Comparison of ENCODE assay signal across 18 cellular contexts in the genomic region with DNA sequence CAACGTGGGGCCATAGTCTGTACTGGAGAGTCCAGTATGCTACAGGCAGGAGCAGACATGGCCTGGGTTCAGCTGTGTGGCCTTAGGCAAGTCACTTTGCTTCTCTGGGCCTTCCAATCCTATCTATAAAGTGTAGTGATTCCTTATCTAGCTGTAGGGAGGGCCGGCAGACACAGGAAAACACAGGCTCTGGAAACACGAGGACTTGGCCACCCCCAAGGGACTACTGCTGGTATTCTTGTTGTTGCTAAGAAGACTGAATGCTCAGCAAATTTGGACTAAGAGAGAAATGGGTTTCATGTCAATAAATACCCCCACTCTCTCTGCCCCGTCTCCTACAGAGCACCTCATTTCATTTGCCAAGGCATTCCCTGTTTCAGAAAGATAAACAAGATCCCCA.
"Had no signal": no experiment of that assay in that cellular context is flagged by ENCODE, and none has a peak within 500 bp of the region (broad histone marks: within the 10 kb centered on the region; RNA-seq: fewer than 3 reads in every experiment).

No MANE protein-coding gene starts in this region.

- H3K4me1 Mint-ChIP-seq: activated naive CD4-positive, alpha-beta T cell treated with anti-CD3 and anti-CD28 coated beads, Interleukin-2, amount 10 ng/mL, durations not matched to agents 7 days and 5 days; activated naive CD8-positive, alpha-beta T cell treated with anti-CD3 and anti-CD28 coated beads, Interleukin-2, amount 50 U/mL, for 24 hours; memory B cell; naive thymus-derived CD4-positive, alpha-beta T cell had no signal

- H3K27me3 ChIP-seq: gastrocnemius medialis, pancreas, vagina had no signal

- H3K27ac Mint-ChIP-seq: activated naive CD4-positive, alpha-beta T cell treated with anti-CD3 and anti-CD28 coated beads, Interleukin-2, amount 10 ng/mL, durations not matched to agents 7 days and 5 days; activated naive CD8-positive, alpha-beta T cell treated with anti-CD3 and anti-CD28 coated beads, Interleukin-2, amount 50 U/mL, for 24 hours; endodermal cell; memory B cell; naive thymus-derived CD4-positive, alpha-beta T cell had no signal

- H3K4me1 ChIP-seq: gastrocnemius medialis, pancreas, vagina had no signal

- H3K9me3 ChIP-seq: gastrocnemius medialis, pancreas, vagina had no signal

- ATAC-seq: activated naive CD8-positive, alpha-beta T cell treated with anti-CD3 and anti-CD28 coated beads, Interleukin-2, amount 50 U/mL, for 24 hours; activated T-cell treated with anti-CD3 and anti-CD28 coated beads, Interleukin-2, amount 50 U/mL, for 4 hours; gastrocnemius medialis; naive thymus-derived CD4-positive, alpha-beta T cell; pancreas had no signal

- H3K36me3 ChIP-seq: gastrocnemius medialis, pancreas, vagina had no signal

- DNase-seq: activated CD4-positive, alpha-beta T cell treated with anti-CD3 and anti-CD28 coated beads, Interleukin-2, amount 50 U/mL, for 1 hour; activated CD4-positive, CD25-positive, alpha-beta regulatory T cell treated with anti-CD3 and anti-CD28 coated beads, Interleukin-2, amount 50 U/mL, for 72 hours; activated CD8-positive, alpha-beta memory T cell treated with anti-CD3 and anti-CD28 coated beads, Interleukin-2, amount 50 U/mL, for 4 hours; activated naive CD4-positive, alpha-beta T cell treated with anti-CD3 and anti-CD28 coated beads, Interleukin-2, amount 10 ng/mL, durations not matched to agents 7 days and 5 days; activated naive CD8-positive, alpha-beta T cell treated with anti-CD3 and anti-CD28 coated beads, Interleukin-2, amount 50 U/mL, for 24 hours; activated T-cell treated with anti-CD3 and anti-CD28 coated beads, Interleukin-2, amount 50 U/mL, for 4 hours; aorta; endodermal cell; gastrocnemius medialis; naive thymus-derived CD4-positive, alpha-beta T cell; pancreas; stimulated activated CD4-positive, alpha-beta T cell treated with anti-CD3 and anti-CD28 coated beads, Interleukin-1b, Interleukin-23, amount 100 ng/mL, for 48 hours; stimulated activated CD8-positive, alpha-beta memory T cell treated with anti-CD3 and anti-CD28 coated beads, Interleukin-4, amount 100 ng/mL, for 48 hours; stimulated activated naive CD4-positive, alpha-beta T cell; T1000; trophoblast cell had no signal

- H3K36me3 Mint-ChIP-seq: activated naive CD4-positive, alpha-beta T cell treated with anti-CD3 and anti-CD28 coated beads, Interleukin-2, amount 10 ng/mL, durations not matched to agents 7 days and 5 days; memory B cell; naive thymus-derived CD4-positive, alpha-beta T cell had no signal

- H3K9me3 Mint-ChIP-seq: activated naive CD4-positive, alpha-beta T cell treated with anti-CD3 and anti-CD28 coated beads, Interleukin-2, amount 10 ng/mL, durations not matched to agents 7 days and 5 days; activated naive CD8-positive, alpha-beta T cell treated with anti-CD3 and anti-CD28 coated beads, Interleukin-2, amount 50 U/mL, for 24 hours; activated T-cell treated with anti-CD3 and anti-CD28 coated beads, Interleukin-2, amount 50 U/mL, for 4 hours; endodermal cell; memory B cell; naive thymus-derived CD4-positive, alpha-beta T cell had no signal

- H3K27ac ChIP-seq: gastrocnemius medialis, pancreas, vagina had no signal

- H3K4me3 Mint-ChIP-seq: activated naive CD4-positive, alpha-beta T cell treated with anti-CD3 and anti-CD28 coated beads, Interleukin-2, amount 10 ng/mL, durations not matched to agents 7 days and 5 days; activated naive CD8-positive, alpha-beta T cell treated with anti-CD3 and anti-CD28 coated beads, Interleukin-2, amount 50 U/mL, for 24 hours; activated T-cell treated with anti-CD3 and anti-CD28 coated beads, Interleukin-2, amount 50 U/mL, for 4 hours; endodermal cell; memory B cell; naive thymus-derived CD4-positive, alpha-beta T cell had no signal

- H3K4me3 ChIP-seq: gastrocnemius medialis, pancreas, vagina had no signal
